ENCODE assay signal across 11 cellular contexts in the genomic region with DNA sequence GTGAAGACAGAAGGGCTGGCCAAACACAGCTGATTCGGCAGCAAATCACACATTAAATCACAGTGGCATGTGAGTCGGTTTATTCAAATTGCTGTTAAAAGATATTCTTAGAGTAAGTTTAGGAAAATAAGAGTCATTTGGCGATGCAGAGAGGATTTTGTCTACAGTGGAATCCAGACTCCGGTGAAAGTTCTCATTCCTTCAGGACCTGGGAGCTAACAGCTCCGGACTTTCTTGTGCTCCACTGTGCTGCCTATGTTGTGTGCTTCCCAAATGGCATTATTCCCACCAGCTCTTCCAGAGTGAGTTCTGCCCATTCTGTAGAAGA. TPM values are rescaled to one million over a fixed set of nuclear protein-coding genes. Genes with fewer than 3 reads are reported as not detected.
DNase-seq lines count a peak whose midpoint lies in the region; ATAC-seq, FAIRE-seq and TF ChIP-seq lines count a peak whose summit lies in the region.
"Had no signal": no experiment of that assay in that cellular context is flagged by ENCODE, and none has a peak within 500 bp of the region (broad histone marks: within the 10 kb centered on the region; RNA-seq: fewer than 3 reads in every experiment).

No MANE protein-coding gene starts in this region.

- H3K27me3 ChIP-seq in astrocyte (ENCODE audit: insufficient read depth, low read length) (no peaks in the 10 kb centered on the region), thyroid gland (no peaks in the 10 kb centered on the region)
- H3K27me3 ChIP-seq: BE2C had no signal

- DNase-seq in activated T-cell treated with anti-CD3 and anti-CD28 coated beads, Interleukin-2, amount 50 U/mL, for 24 hours, result no peak
- DNase-seq in activated T-cell treated with anti-CD3 and anti-CD28 coated beads, Interleukin-2, amount 50 U/mL, for 1 hour, result no peak
- DNase-seq in astrocyte (ENCODE audit: low read depth), result peak; percentile 62
- peak; percentile 5 to 23 for DNase-seq in lung microvascular endothelial cell (ENCODE audit: low read depth in 2 of 2)
- DNase-seq in thyroid gland, result no peak
- DNase-seq in RCC 7860 (ENCODE audit: low spot score), result no peak
- no peak for DNase-seq in kidney
- DNase-seq: activated gamma-delta T cell treated with Interleukin-2 at 50 U/mL for 16 hours, BE2C, PC-3 had no signal

- H3K27ac ChIP-seq in astrocyte (ENCODE audit: low read depth, low read length) (peak overlapping the region; percentile 88), thyroid gland (peak overlapping the region in 2 of 3 donors; percentile 96 to 98), kidney (ENCODE audit: low read depth in 2 of 2, low read length in 2 of 2) (peak overlapping the region in 1 of 2 donors; percentile 40)

- intact Hi-C loops in thyroid gland (cut with DNase I), result loop anchor here (5.0 kb wide), 1 partner anchor 80 kb away; no protein-coding TSS in a partner anchor
- intact Hi-C loops in kidney (cut with DNase I), result no loop called here

- peak overlapping the region; percentile 81 for H3K4me2 ChIP-seq in astrocyte (ENCODE audit: low read length)

- H3K36me3 ChIP-seq in astrocyte (ENCODE audit: insufficient read depth, low read length), result no peaks in the 10 kb centered on the region
- no peaks in the 10 kb centered on the region for H3K36me3 ChIP-seq in thyroid gland
- H3K36me3 ChIP-seq in kidney (ENCODE audit: control insufficient read depth in 1 of 2, insufficient read depth in 2 of 2, low read length in 2 of 2), result no peaks in the 10 kb centered on the region
- H3K36me3 ChIP-seq: BE2C had no signal

- H3K4me1 ChIP-seq in astrocyte (ENCODE audit: insufficient read depth, low read length) (peaks cover 18% of the 10 kb centered on the region), thyroid gland (no peaks in the 10 kb centered on the region), kidney (ENCODE audit: control insufficient read depth in 1 of 2, insufficient read depth in 1 of 2, low read depth in 1 of 2, low read length in 2 of 2) (peaks cover 0 to 9% of the 10 kb centered on the region in 2 donors)
- H3K4me1 ChIP-seq: BE2C had no signal

- H3K4me1 Mint-ChIP-seq in activated T-cell treated with anti-CD3 and anti-CD28 coated beads, Interleukin-2, amount 50 U/mL, for 24 hours (ENCODE audit: low read depth), result peaks cover 26% of the 10 kb centered on the region
- peaks cover 7% of the 10 kb centered on the region for H3K4me1 Mint-ChIP-seq in astrocyte (ENCODE audit: low read depth, unreplicated experiment)

- no peaks in the 10 kb centered on the region for H4K20me1 ChIP-seq in astrocyte (ENCODE audit: insufficient read depth, low read length)

- H3K4me3 ChIP-seq in astrocyte (ENCODE audit: insufficient read depth, low read depth, low read length) (no peak overlapping the region), thyroid gland (replicated peaks in 1 of 3) (no peak overlapping the region), kidney (ENCODE audit: low read length in 2 of 2) (peak overlapping the region in 1 of 2 donors; percentile 88)

- H3K9me3 Mint-ChIP-seq in activated T-cell treated with anti-CD3 and anti-CD28 coated beads, Interleukin-2, amount 50 U/mL, for 24 hours, result peaks cover 2% of the 10 kb centered on the region
- H3K9me3 Mint-ChIP-seq in astrocyte (ENCODE audit: unreplicated experiment), result peaks cover 5% of the 10 kb centered on the region

- no peak for ATAC-seq in HG03442 (IDR thresholded peaks at IDR 0.05; ENCODE audit: unreplicated experiment)
- ATAC-seq: PC-3 had no signal

- no peak overlapping the region for H2AFZ ChIP-seq in astrocyte (ENCODE audit: low read depth, low read length)

- H3K36me3 Mint-ChIP-seq in activated T-cell treated with anti-CD3 and anti-CD28 coated beads, Interleukin-2, amount 50 U/mL, for 24 hours (ENCODE audit: low read depth), result peaks cover 7% of the 10 kb centered on the region
- no peaks in the 10 kb centered on the region for H3K36me3 Mint-ChIP-seq in astrocyte (ENCODE audit: low read depth, unreplicated experiment)

- TF ChIP-seq CTCF in astrocyte (IDR thresholded peaks at IDR 0.05; ENCODE audit: insufficient read depth, low read depth, low read length) (no peak), thyroid gland (IDR thresholded peaks at IDR 0.05) (no peak), kidney (IDR thresholded peaks at IDR 0.05; ENCODE audit: borderline replicate concordance, extremely low read depth, insufficient read depth) (no peak)

- H3K9me3 ChIP-seq in astrocyte (ENCODE audit: insufficient read depth, low read depth, low read length), result no peaks in the 10 kb centered on the region
- no peaks in the 10 kb centered on the region for H3K9me3 ChIP-seq in thyroid gland
- H3K9me3 ChIP-seq in kidney (ENCODE audit: control insufficient read depth in 1 of 2, low read length in 2 of 2), result no peaks in the 10 kb centered on the region
- H3K9me3 ChIP-seq: BE2C had no signal

- peak overlapping the region; percentile 91 for H3K4me3 Mint-ChIP-seq in activated T-cell treated with anti-CD3 and anti-CD28 coated beads, Interleukin-2, amount 50 U/mL, for 24 hours
- H3K4me3 Mint-ChIP-seq in astrocyte (ENCODE audit: unreplicated experiment), result no peak overlapping the region

- 61 to 68% methylated on average over 5 of the region's 5 CpGs for WGBS in thyroid gland, 2 donors

- no peak for TF ChIP-seq POLR2A in thyroid gland (IDR thresholded peaks at IDR 0.05)

- H3K27ac Mint-ChIP-seq in activated T-cell treated with anti-CD3 and anti-CD28 coated beads, Interleukin-2, amount 50 U/mL, for 24 hours, result peak overlapping the region; percentile 99
- no peak overlapping the region for H3K27ac Mint-ChIP-seq in astrocyte (ENCODE audit: unreplicated experiment)

- H3K9ac ChIP-seq in astrocyte (ENCODE audit: low read length) (peak overlapping the region; percentile 84), kidney (ENCODE audit: low read length in 2 of 2) (peak overlapping the region in 1 of 2 donors; percentile 82)

- no peaks in the 10 kb centered on the region for H3K27me3 Mint-ChIP-seq in activated T-cell treated with anti-CD3 and anti-CD28 coated beads, Interleukin-2, amount 50 U/mL, for 24 hours
- H3K27me3 Mint-ChIP-seq in astrocyte (ENCODE audit: low read depth, unreplicated experiment), result peaks cover 3% of the 10 kb centered on the region

- FAIRE-seq in astrocyte (lab: Jason Lieb, UNC) (no peak), RCC 7860 (lab: Jason Lieb, UNC) (no peak), kidney (lab: Jason Lieb, UNC) (no peak)

- H3K79me2 ChIP-seq in astrocyte (ENCODE audit: insufficient read depth, low read length), result no peaks in the 10 kb centered on the region

RNA-seq across cellular contexts. Expression of a gene that starts 1.5 kb away (rescaled TPM):
- total RNA-seq in astrocyte (5.2 and 6.2 TPM in 2 replicates), lung microvascular endothelial cell (5.0 and 10.5 TPM in 2 replicates), thyroid gland (10 to 100 TPM; 11.4 to 53.8 (median 15.6) TPM), kidney (9.6 TPM)
- 7.8 TPM for polyA plus RNA-seq in kidney (ENCODE audit: insufficient read depth, low read depth, low replicate concordance)

Comparison
In these comparisons a context has a peak if more than half of its experiments do, and no peak if none do; other contexts are left out.
1. DNase-seq: peak in astrocyte (single experiment) and lung microvascular endothelial cell (2 of 2); none in activated T-cell treated with anti-CD3 and anti-CD28 coated beads, Interleukin-2, amount 50 U/mL, for 24 hours (single experiment), activated T-cell treated with anti-CD3 and anti-CD28 coated beads, Interleukin-2, amount 50 U/mL, for 1 hour (single experiment), thyroid gland (0 of 2), RCC 7860 (single experiment) and kidney (single experiment).